ENCODE assay signal across 23 cellular contexts in genomic region chr11:69609351-69609750, GRCh38. TPM values are rescaled to one million over a fixed set of nuclear protein-coding genes. Genes with fewer than 3 reads are reported as not detected.
DNase-seq lines count a peak whose midpoint lies in the region; ATAC-seq, FAIRE-seq and TF ChIP-seq lines count a peak whose summit lies in the region.
"Had no signal": no experiment of that assay in that cellular context is flagged by ENCODE, and none has a peak within 500 bp of the region (broad histone marks: within the 10 kb centered on the region; RNA-seq: fewer than 3 reads in every experiment).

No MANE protein-coding gene starts in this region.

- TF ChIP-seq CTCF in astrocyte of the spinal cord (IDR thresholded peaks at IDR 0.05; ENCODE audit: low read depth, low read length): no peak
- no peak for TF ChIP-seq CTCF in fibroblast of mammary gland (conservative IDR thresholded peaks at IDR 0.05; ENCODE audit: control insufficient read depth, insufficient read depth, low read depth, low read length)
- no peak for TF ChIP-seq CTCF in neural progenitor cell (IDR thresholded peaks at IDR 0.05)

- peaks cover 5% of the 10 kb centered on the region for H3K27me3 Mint-ChIP-seq in neural progenitor cell (ENCODE audit: insufficient read depth, low read depth)

- peaks cover under 1% of the 10 kb centered on the region for H3K4me1 ChIP-seq in neural progenitor cell

- H4K20me1 ChIP-seq in neural progenitor cell (ENCODE audit: low read depth): no peaks in the 10 kb centered on the region

- no peak overlapping the region for H3K27ac Mint-ChIP-seq in neural progenitor cell
- H3K27ac Mint-ChIP-seq: CD4-positive, alpha-beta T cell; H9; IgD-negative memory B cell had no signal

- peaks cover 5% of the 10 kb centered on the region for H3K36me3 Mint-ChIP-seq in neural progenitor cell

- H3K4me1 Mint-ChIP-seq in neural progenitor cell: peaks cover 15% of the 10 kb centered on the region
- H3K4me1 Mint-ChIP-seq: IgD-negative memory B cell had no signal

- peaks cover 25% of the 10 kb centered on the region for H3K9me3 Mint-ChIP-seq in neural progenitor cell

- H3K4me3 ChIP-seq in MG63 (no peak overlapping the region), astrocyte of the spinal cord (ENCODE audit: low read depth, low read length) (no peak overlapping the region), fibroblast of mammary gland (ENCODE audit: control insufficient read depth, low read depth, low read length) (no peak overlapping the region), neural progenitor cell (no peak overlapping the region)

- H3K4me2 ChIP-seq in neural progenitor cell: no peak overlapping the region

- no peaks in the 10 kb centered on the region for H3K79me2 ChIP-seq in neural progenitor cell (ENCODE audit: low read depth)

- no peak overlapping the region for H2AFZ ChIP-seq in neural progenitor cell (replicated peaks)

- H3K27me3 ChIP-seq in MG63 (no peaks in the 10 kb centered on the region), neural progenitor cell (no peaks in the 10 kb centered on the region)

- ATAC-seq in HG02642 (IDR thresholded peaks at IDR 0.05; ENCODE audit: poor library complexity, unreplicated experiment): no peak

- H3K9ac ChIP-seq in neural progenitor cell: no peak overlapping the region

- no peak overlapping the region for H3K27ac ChIP-seq in neural progenitor cell
- H3K27ac ChIP-seq: C4-2B had no signal

- DNase-seq in ELR (ENCODE audit: low read depth): peak; percentile 45
- DNase-seq in MG63: peak; percentile 10
- DNase-seq in astrocyte of the spinal cord (ENCODE audit: low read depth, low spot score): peak; percentile 23
- peak; percentile 10 for DNase-seq in fibroblast of mammary gland (ENCODE audit: low read depth)
- DNase-seq in NK-92 (lab: John Stamatoyannopoulos, UW; ENCODE audit: unreplicated experiment): no peak
- no peak for DNase-seq in RCC 7860 (ENCODE audit: low spot score)
- no peak for DNase-seq in neural progenitor cell (ENCODE audit: low spot score)
- DNase-seq: ACHN; Caco-2; CD4-positive, alpha-beta T cell; DMS79 treated with DMSO at 0.1 percent for 48 hours; EL; H9; KBM-7 had no signal

- H3K4me3 Mint-ChIP-seq in neural progenitor cell: no peak overlapping the region
- H3K4me3 Mint-ChIP-seq: CD4-positive, alpha-beta T cell; H9 had no signal

- in situ Hi-C loops in astrocyte of the spinal cord (cut with HindIII; ENCODE audit: low sequenced_read_pairs): no loop called here

- H3K9me3 ChIP-seq in MG63 (peaks cover 11% of the 10 kb centered on the region), neural progenitor cell (ENCODE audit: low read depth) (no peaks in the 10 kb centered on the region)
- H3K9me3 ChIP-seq: Caco-2 had no signal

- FAIRE-seq in RCC 7860 (lab: Jason Lieb, UNC): no peak
- FAIRE-seq: A204.1, D721Med, G401.6, GM12891, GM19239, H1 had no signal

- H3F3A ChIP-seq in neural progenitor cell (ENCODE audit: low read depth): no peaks in the 10 kb centered on the region

- H3K36me3 ChIP-seq in MG63 (no peaks in the 10 kb centered on the region), neural progenitor cell (no peaks in the 10 kb centered on the region)

RNA-seq across cellular contexts. Expression of gene CCND1, which starts 31.6 kb away (rescaled TPM):
- total RNA-seq in MG63 (2014; rRNA removed; shearing (Covaris generic); ENCODE audit: low replicate concordance): 43.8 and 60.7 TPM in 2 replicates
- total RNA-seq in neural progenitor cell (ENCODE audit: low replicate concordance): 85.0 and 94.0 TPM in 2 replicates

Comparison
In these comparisons a context has a peak if more than half of its experiments do, and no peak if none do; other contexts are left out.
1. DNase-seq: peak in ELR (single experiment), MG63 (single experiment), astrocyte of the spinal cord (single experiment) and fibroblast of mammary gland (single experiment); none in NK-92 (single experiment), RCC 7860 (single experiment) and neural progenitor cell (single experiment).